In genomic region chr1:230752407-230752806, GRCh38 we compare ENCODE assay signal across 9 cellular contexts. TPM values are rescaled to one million over a fixed set of nuclear protein-coding genes. Genes with fewer than 3 reads are reported as not detected.
DNase-seq lines count a peak whose midpoint lies in the region; ATAC-seq and TF ChIP-seq lines count a peak whose summit lies in the region.
"Had no signal": no experiment of that assay in that cellular context is flagged by ENCODE, and none has a peak within 500 bp of the region (broad histone marks: within the 10 kb centered on the region; RNA-seq: fewer than 3 reads in every experiment).

No MANE protein-coding gene starts in this region.

- H3K27me3 ChIP-seq in left lung, result no peaks in the 10 kb centered on the region

- H3K36me3 ChIP-seq in left lung, result no peaks in the 10 kb centered on the region

- H3K27me3 Mint-ChIP-seq in T-helper 2 cell treated with Interferon-gamma antibody and Interleukin-4, amounts not matched to agents 5 μg/mL and 100 μg/mL, for 36 hours (ENCODE audit: low read depth), result no peaks in the 10 kb centered on the region

- no peaks in the 10 kb centered on the region for H3K9me3 Mint-ChIP-seq in T-helper 2 cell treated with Interferon-gamma antibody and Interleukin-4, amounts not matched to agents 5 μg/mL and 100 μg/mL, for 36 hours

- intact Hi-C loops in left lung (cut with DNase I), result no loop called here

- H3K4me3 ChIP-seq in left lung, result no peak overlapping the region

- peaks cover 0 to 14% of the 10 kb centered on the region in 2 donors for H3K4me1 ChIP-seq in left lung

- no peaks in the 10 kb centered on the region for H3K4me1 Mint-ChIP-seq in T-helper 2 cell treated with Interferon-gamma antibody and Interleukin-4, amounts not matched to agents 5 μg/mL and 100 μg/mL, for 36 hours (ENCODE audit: low read depth)

- ATAC-seq in left lung, result peak; percentile 76
- no peak for ATAC-seq in HG03565 (IDR thresholded peaks at IDR 0.05; ENCODE audit: unreplicated experiment)
- ATAC-seq: Panc1 had no signal

- no peaks in the 10 kb centered on the region for H3K9me3 ChIP-seq in left lung

- DNase-seq in NCI-H146 treated with DMSO at 0.1 percent for 48 hours (lab: John Stamatoyannopoulos, UW; ENCODE audit: unreplicated experiment) (peak; percentile 22), SHP77 (lab: John Stamatoyannopoulos, UW) (peak; percentile 89 to 93), left lung (peak; percentile 58 to 88), substantia nigra (lab: John Stamatoyannopoulos, UW) (peak; percentile 19 to 90 (median 80)), NCI-H82 (lab: John Stamatoyannopoulos, UW) (no peak), CD1c-positive myeloid dendritic cell (ENCODE audit: extremely low spot score) (no peak)
- DNase-seq in T-helper 2 cell treated with Interferon-gamma antibody and Interleukin-4, amounts not matched to agents 5 μg/mL and 100 μg/mL, for 36 hours (ENCODE audit: low spot score), result no peak

- H3K27ac Mint-ChIP-seq in T-helper 2 cell treated with Interferon-gamma antibody and Interleukin-4, amounts not matched to agents 5 μg/mL and 100 μg/mL, for 36 hours, result no peak overlapping the region

- H3K4me3 Mint-ChIP-seq in T-helper 2 cell treated with Interferon-gamma antibody and Interleukin-4, amounts not matched to agents 5 μg/mL and 100 μg/mL, for 36 hours, result no peak overlapping the region

- TF ChIP-seq CTCF in left lung (IDR thresholded peaks at IDR 0.05), result no peak

- no peak overlapping the region for H3K27ac ChIP-seq in left lung
- peak overlapping the region; percentile 96 for H3K27ac ChIP-seq in substantia nigra (ENCODE audit: low read depth, low read length, poor library complexity, severe bottlenecking)

- no peaks in the 10 kb centered on the region for H3K36me3 Mint-ChIP-seq in T-helper 2 cell treated with Interferon-gamma antibody and Interleukin-4, amounts not matched to agents 5 μg/mL and 100 μg/mL, for 36 hours (ENCODE audit: low read depth)

RNA-seq across cellular contexts. Expression of gene CAPN9, which starts 5.2 kb away (rescaled TPM):
- total RNA-seq in left lung, result 1 to 10 TPM; 3.2 to 5.0 TPM

RNA-seq across cellular contexts. Expression of gene AGT, which starts 38.5 kb away (rescaled TPM):
- 1 to 10 TPM; 2.8 to 2.9 TPM for total RNA-seq in left lung

Comparison
In these comparisons a context has a peak if more than half of its experiments do, and no peak if none do; other contexts are left out.
1. DNase-seq: peak in NCI-H146 treated with DMSO at 0.1 percent for 48 hours (single experiment), SHP77 (2 of 2), left lung (2 of 2) and substantia nigra (49 of 49); none in T-helper 2 cell treated with Interferon-gamma antibody and Interleukin-4, amounts not matched to agents 5 μg/mL and 100 μg/mL, for 36 hours (single experiment), NCI-H82 (single experiment) and CD1c-positive myeloid dendritic cell (single experiment).